In the genomic region with DNA sequence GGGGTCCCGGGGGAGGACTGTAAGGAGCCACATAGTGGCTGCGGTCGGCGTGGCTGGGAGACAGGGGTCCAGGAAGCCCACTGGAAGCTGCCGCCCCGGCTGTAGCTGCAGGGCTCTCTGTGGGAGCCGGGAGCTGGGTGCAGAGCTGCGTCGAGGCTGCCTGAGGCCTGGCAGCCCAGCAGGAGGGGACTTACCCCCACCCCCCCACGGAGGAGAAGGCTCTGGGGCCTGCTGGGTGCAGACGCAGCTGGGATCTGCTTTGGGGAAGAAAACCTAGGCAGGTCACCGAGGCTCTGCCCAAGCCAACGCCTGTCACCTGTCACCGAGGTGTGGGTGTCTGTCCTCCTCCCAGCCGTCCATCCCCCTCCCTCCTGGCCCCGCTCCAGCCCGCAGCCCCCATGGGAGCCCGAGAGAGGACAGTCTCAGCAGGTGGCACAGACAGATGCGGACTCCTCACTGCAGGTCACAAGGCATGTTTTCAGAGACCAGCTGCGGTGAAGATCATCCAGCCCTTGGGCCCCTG, we compare ENCODE assay signal across 8 cellular contexts. TPM values are rescaled to one million over a fixed set of nuclear protein-coding genes. Genes with fewer than 3 reads are reported as not detected.
DNase-seq lines count a peak whose midpoint lies in the region; ATAC-seq and TF ChIP-seq lines count a peak whose summit lies in the region.

No MANE protein-coding gene starts in this region.

- H3K27me3 ChIP-seq in GM06990 (replicated peaks; ENCODE audit: control insufficient read depth, insufficient read depth, low read length) (no peaks in the 10 kb centered on the region; the same call in 1 of the 2 replicates), Panc1 (ENCODE audit: control insufficient read depth, insufficient read depth, low read length) (no peaks in the 10 kb centered on the region), lower lobe of right lung (ENCODE audit: low read depth) (no peaks in the 10 kb centered on the region), vagina (no peaks in the 10 kb centered on the region)

- POLR2A ChIA-PET in Panc1 (lab: Charles Lee), result no interaction called here

- H3K36me3 ChIP-seq in GM06990 (ENCODE audit: control insufficient read depth, insufficient read depth, low read length) (no peaks in the 10 kb centered on the region), Panc1 (ENCODE audit: control insufficient read depth, insufficient read depth, low read length) (no peaks in the 10 kb centered on the region), lower lobe of right lung (peaks cover 7% of the 10 kb centered on the region), vagina (peaks cover 0 to 4% of the 10 kb centered on the region in 2 donors)

- no peaks in the 10 kb centered on the region for H3K9me3 ChIP-seq in Panc1 (ENCODE audit: control insufficient read depth, insufficient read depth, low read depth, low read length)
- H3K9me3 ChIP-seq in lower lobe of right lung, result no peaks in the 10 kb centered on the region
- no peaks in the 10 kb centered on the region for H3K9me3 ChIP-seq in vagina

- ATAC-seq in HG02623 (IDR thresholded peaks at IDR 0.05; ENCODE audit: unreplicated experiment) (peak; percentile 47), Panc1 (no peak), lower lobe of right lung (no peak), omental fat pad (ENCODE audit: low FRiP score) (no peak), GM18505 (IDR thresholded peaks at IDR 0.05; ENCODE audit: unreplicated experiment) (no peak)

- intact Hi-C loops in Panc1 (cut with micrococcal nuclease; ENCODE audit: unreplicated experiment) (no loop called here), lower lobe of right lung (cut with DNase I) (no loop called here), vagina (cut with DNase I) (no loop called here)

- peak; percentile 76 for DNase-seq in GM06990 (ENCODE audit: extremely low read depth, insufficient read length)
- no peak for DNase-seq in Panc1 (ENCODE audit: low read depth, low spot score)
- DNase-seq in lower lobe of right lung, result no peak
- no peak for DNase-seq in vagina (ENCODE audit: extremely low spot score in 2 of 2)
- DNase-seq in omental fat pad (ENCODE audit: low spot score), result no peak
- no peak for DNase-seq in ACHN

- CTCF ChIA-PET in Panc1 (lab: Charles Lee), result interaction anchor here (0.5 to 0.7 kb wide), 3 partner anchors 21 to 462 kb away, joined by 3 to 9 read pairs (median 3); no protein-coding TSS in a partner anchor

- in situ Hi-C loops in Panc1 (cut with HindIII; ENCODE audit: low pct_unique_long_range_greater_than_20kb, low sequenced_read_pairs) (no loop called here), ACHN (cut with HindIII; ENCODE audit: low pct_ligation_motif_present, low pct_unique_long_range_greater_than_20kb, low sequenced_read_pairs) (no loop called here)

- H3K27ac ChIP-seq in Panc1 (ENCODE audit: low read length) (peak overlapping the region; percentile 94), lower lobe of right lung (peak overlapping the region; percentile 95), vagina (peak overlapping the region; percentile 87)

- TF ChIP-seq CTCF in GM06990 (IDR thresholded peaks at IDR 0.05; ENCODE audit: insufficient read depth, low read length, poor library complexity, severe bottlenecking) (no peak), Panc1 (IDR thresholded peaks at IDR 0.05) (no peak), lower lobe of right lung (IDR thresholded peaks at IDR 0.05) (no peak), vagina (IDR thresholded peaks at IDR 0.05) (no peak), omental fat pad (IDR thresholded peaks at IDR 0.05) (no peak)

- no TSS peak for BruUV-seq in Panc1 (replicated peaks; lab: Mats Ljungman, UMichigan)

- no peak for TF ChIP-seq POLR2A in vagina (IDR thresholded peaks at IDR 0.05)
- no peak for TF ChIP-seq POLR2A in GM18505 (IDR thresholded peaks at IDR 0.05; ENCODE audit: borderline replicate concordance, extremely low read depth, insufficient read depth, insufficient read length)

- H3K4me1 ChIP-seq in Panc1 (ENCODE audit: control insufficient read depth, insufficient read depth, low read length) (peaks cover 55% of the 10 kb centered on the region), lower lobe of right lung (peaks cover 55% of the 10 kb centered on the region), vagina (peaks cover 64% of the 10 kb centered on the region)

- H3K4me3 ChIP-seq in GM06990 (replicated peaks; ENCODE audit: low read depth, low read length), result no peak overlapping the region
- no peak overlapping the region for H3K4me3 ChIP-seq in Panc1 (ENCODE audit: low read depth in 2 of 2, low read length in 2 of 2)
- H3K4me3 ChIP-seq in lower lobe of right lung, result no peak overlapping the region
- no peak overlapping the region for H3K4me3 ChIP-seq in vagina

RNA-seq across cellular contexts. Expression of a gene that starts 25.2 kb away (rescaled TPM):
- 51.6 TPM for total RNA-seq in Panc1 (2021; ENCODE audit: unreplicated experiment)
- polyA plus RNA-seq in Panc1 (2012; ENCODE audit: insufficient read length), result 56.2 TPM
- total RNA-seq in lower lobe of right lung, result 25.2 TPM
- total RNA-seq in vagina, result 14.7 TPM
- total RNA-seq in omental fat pad, result 10 to 100 TPM in 3 of 4 donors, 1 to 10 TPM in 1; 6.0 to 24.4 (median 12.2) TPM
